1 cellular context compared by ENCODE assay signal in the genomic region with DNA sequence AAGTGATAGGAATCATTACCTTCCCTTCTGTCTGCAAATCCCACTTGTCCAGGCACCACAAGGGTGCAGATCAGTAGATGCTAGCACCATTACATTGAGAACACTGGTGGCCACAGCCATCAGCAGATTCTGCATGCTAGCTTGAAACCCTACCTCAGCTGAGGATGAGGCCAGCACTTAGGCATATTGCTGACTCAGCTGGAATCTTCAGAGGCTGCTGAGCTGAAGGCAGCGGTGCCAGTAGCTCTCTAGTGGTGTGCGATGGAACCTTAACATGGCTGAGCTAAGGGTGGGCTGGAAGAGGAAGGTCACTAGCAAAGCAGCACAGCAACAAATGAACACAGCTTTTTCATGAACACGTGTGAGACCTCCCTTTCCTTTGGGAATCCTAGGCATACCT.
TF ChIP-seq lines count a peak whose summit lies in the region.

No MANE protein-coding gene starts in this region.

TF ChIP-seq in GM23338, 12 proteins besides CTCF, POLR2A, EP300 and RAD21 (continued from another document):
- TF ChIP-seq CREB1 (CRISPR knock-in tag; IDR thresholded peaks at IDR 0.05; ENCODE audit: low read depth): no peak
- no peak for TF ChIP-seq ZNF114 (CRISPR knock-in tag; IDR thresholded peaks at IDR 0.05)
- TF ChIP-seq POLR2AphosphoS5 (IDR thresholded peaks at IDR 0.05; ENCODE audit: low read depth): no peak
- TF ChIP-seq STAT1 (IDR thresholded peaks at IDR 0.05; ENCODE audit: unreplicated experiment): no peak
- TF ChIP-seq, protein P1, sequence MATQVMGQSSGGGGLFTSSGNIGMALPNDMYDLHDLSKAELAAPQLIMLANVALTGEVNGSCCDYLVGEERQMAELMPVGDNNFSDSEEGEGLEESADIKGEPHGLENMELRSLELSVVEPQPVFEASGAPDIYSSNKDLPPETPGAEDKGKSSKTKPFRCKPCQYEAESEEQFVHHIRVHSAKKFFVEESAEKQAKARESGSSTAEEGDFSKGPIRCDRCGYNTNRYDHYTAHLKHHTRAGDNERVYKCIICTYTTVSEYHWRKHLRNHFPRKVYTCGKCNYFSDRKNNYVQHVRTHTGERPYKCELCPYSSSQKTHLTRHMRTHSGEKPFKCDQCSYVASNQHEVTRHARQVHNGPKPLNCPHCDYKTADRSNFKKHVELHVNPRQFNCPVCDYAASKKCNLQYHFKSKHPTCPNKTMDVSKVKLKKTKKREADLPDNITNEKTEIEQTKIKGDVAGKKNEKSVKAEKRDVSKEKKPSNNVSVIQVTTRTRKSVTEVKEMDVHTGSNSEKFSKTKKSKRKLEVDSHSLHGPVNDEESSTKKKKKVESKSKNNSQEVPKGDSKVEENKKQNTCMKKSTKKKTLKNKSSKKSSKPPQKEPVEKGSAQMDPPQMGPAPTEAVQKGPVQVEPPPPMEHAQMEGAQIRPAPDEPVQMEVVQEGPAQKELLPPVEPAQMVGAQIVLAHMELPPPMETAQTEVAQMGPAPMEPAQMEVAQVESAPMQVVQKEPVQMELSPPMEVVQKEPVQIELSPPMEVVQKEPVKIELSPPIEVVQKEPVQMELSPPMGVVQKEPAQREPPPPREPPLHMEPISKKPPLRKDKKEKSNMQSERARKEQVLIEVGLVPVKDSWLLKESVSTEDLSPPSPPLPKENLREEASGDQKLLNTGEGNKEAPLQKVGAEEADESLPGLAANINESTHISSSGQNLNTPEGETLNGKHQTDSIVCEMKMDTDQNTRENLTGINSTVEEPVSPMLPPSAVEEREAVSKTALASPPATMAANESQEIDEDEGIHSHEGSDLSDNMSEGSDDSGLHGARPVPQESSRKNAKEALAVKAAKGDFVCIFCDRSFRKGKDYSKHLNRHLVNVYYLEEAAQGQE (IDR thresholded peaks at IDR 0.05; ENCODE audit: unreplicated experiment): no peak
- TF ChIP-seq EZH2 (IDR thresholded peaks at IDR 0.05; ENCODE audit: low read depth, unreplicated experiment): no peak
- TF ChIP-seq EZH2phosphoT487 (IDR thresholded peaks at IDR 0.05; ENCODE audit: unreplicated experiment): no peak
- no peak for TF ChIP-seq JUNB (IDR thresholded peaks at IDR 0.05; ENCODE audit: unreplicated experiment)
- TF ChIP-seq, protein P2, sequence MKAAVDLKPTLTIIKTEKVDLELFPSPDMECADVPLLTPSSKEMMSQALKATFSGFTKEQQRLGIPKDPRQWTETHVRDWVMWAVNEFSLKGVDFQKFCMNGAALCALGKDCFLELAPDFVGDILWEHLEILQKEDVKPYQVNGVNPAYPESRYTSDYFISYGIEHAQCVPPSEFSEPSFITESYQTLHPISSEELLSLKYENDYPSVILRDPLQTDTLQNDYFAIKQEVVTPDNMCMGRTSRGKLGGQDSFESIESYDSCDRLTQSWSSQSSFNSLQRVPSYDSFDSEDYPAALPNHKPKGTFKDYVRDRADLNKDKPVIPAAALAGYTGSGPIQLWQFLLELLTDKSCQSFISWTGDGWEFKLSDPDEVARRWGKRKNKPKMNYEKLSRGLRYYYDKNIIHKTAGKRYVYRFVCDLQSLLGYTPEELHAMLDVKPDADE (IDR thresholded peaks at IDR 0.05): no peak
- no peak for TF ChIP-seq NANOG (IDR thresholded peaks at IDR 0.05; ENCODE audit: borderline replicate concordance)
